Comparison of ENCODE assay signal across 15 cellular contexts in the genomic region with DNA sequence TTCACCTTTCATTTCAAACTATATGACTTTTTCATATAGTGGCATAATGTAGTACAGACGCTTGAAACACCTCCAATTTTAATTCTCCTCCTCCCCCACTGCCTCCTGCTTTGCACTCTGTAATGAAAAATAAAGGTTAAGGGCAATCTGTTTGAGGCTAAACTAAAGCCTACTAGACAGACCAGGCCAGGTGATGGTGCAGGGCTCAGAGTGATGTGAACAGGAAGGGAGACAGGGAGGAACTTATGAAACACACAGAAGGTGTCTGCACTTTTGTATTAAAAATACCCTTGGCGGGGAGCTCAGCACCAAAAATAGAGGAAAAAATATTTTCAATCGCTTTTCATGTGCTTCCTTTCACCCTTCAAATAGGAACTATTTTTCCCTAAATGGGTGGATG.
DNase-seq lines count a peak whose midpoint lies in the region; ATAC-seq and TF ChIP-seq lines count a peak whose summit lies in the region.
"Had no signal": no experiment of that assay in that cellular context is flagged by ENCODE, and none has a peak within 500 bp of the region (broad histone marks: within the 10 kb centered on the region; RNA-seq: fewer than 3 reads in every experiment).

No MANE protein-coding gene starts in this region.

- no peaks in the 10 kb centered on the region for H3K9me3 ChIP-seq in MM.1S (replicated peaks; ENCODE audit: insufficient read depth, low read length)
- H3K9me3 ChIP-seq in SJCRH30 (replicated peaks): no peaks in the 10 kb centered on the region; the same call in 1 of the 2 replicates
- H3K9me3 ChIP-seq: HAP-1 had no signal

- H3K79me2 ChIP-seq in MM.1S (ENCODE audit: low read length): no peaks in the 10 kb centered on the region

- no peak overlapping the region for H3K4me3 Mint-ChIP-seq in mesothelial cell of epicardium
- H3K4me3 Mint-ChIP-seq: CD4-positive, alpha-beta memory T cell; HFFc6 had no signal

- TF ChIP-seq CTCF in MM.1S (IDR thresholded peaks at IDR 0.05; ENCODE audit: low read length): no peak
- no peak for TF ChIP-seq CTCF in mesothelial cell of epicardium (IDR thresholded peaks at IDR 0.05; ENCODE audit: unreplicated experiment)

- no peak for ATAC-seq in sciatic nerve

- no peaks in the 10 kb centered on the region for H3K27me3 Mint-ChIP-seq in mesothelial cell of epicardium (ENCODE audit: low read depth)

- H3K27me3 ChIP-seq in MM.1S (replicated peaks; ENCODE audit: insufficient read depth, low read length) (no peaks in the 10 kb centered on the region), SJCRH30 (no peaks in the 10 kb centered on the region)

- H2AFZ ChIP-seq in MM.1S (ENCODE audit: low read length): peak overlapping the region; percentile 18
- H2AFZ ChIP-seq: GM23248 had no signal

- H3K36me3 Mint-ChIP-seq in mesothelial cell of epicardium: no peaks in the 10 kb centered on the region
- H3K36me3 Mint-ChIP-seq: CD4-positive, alpha-beta memory T cell had no signal

- H3K27ac Mint-ChIP-seq in mesothelial cell of epicardium: peak overlapping the region; percentile 31
- H3K27ac Mint-ChIP-seq: HFFc6 had no signal

- intact Hi-C loops in sciatic nerve (cut with DNase I): no loop called here

- H3K4me3 ChIP-seq in MM.1S (ENCODE audit: low read length) (no peak overlapping the region), SJCRH30 (no peak overlapping the region)
- H3K4me3 ChIP-seq: GM23248, HAP-1 had no signal

- H3F3A ChIP-seq in MM.1S (ENCODE audit: insufficient read depth, low read length): no peaks in the 10 kb centered on the region

- H3K36me3 ChIP-seq in MM.1S (replicated peaks; ENCODE audit: insufficient read depth, low read length) (no peaks in the 10 kb centered on the region), SJCRH30 (no peaks in the 10 kb centered on the region)
- H3K36me3 ChIP-seq: HAP-1 had no signal

- H3K27ac ChIP-seq in MM.1S (ENCODE audit: low read length) (peak overlapping the region; percentile 12; the same call in 1 of the 2 replicates), SJCRH30 (no peak overlapping the region)
- H3K27ac ChIP-seq: GM23248 had no signal

- no peaks in the 10 kb centered on the region for H3K9me2 ChIP-seq in MM.1S (replicated peaks; ENCODE audit: insufficient read depth, low read length)

- peaks cover 17% of the 10 kb centered on the region; the same call in 1 of the 2 replicates for H3K4me1 ChIP-seq in MM.1S (ENCODE audit: low read length)
- peaks cover 29% of the 10 kb centered on the region for H3K4me1 ChIP-seq in SJCRH30
- H3K4me1 ChIP-seq: HAP-1 had no signal

- DNase-seq in MM.1S (peak; percentile 75), SJCRH30 (peak; percentile 31 to 61), mesothelial cell of epicardium (ENCODE audit: low spot score in 2 of 2, unreplicated experiment in 2 of 2) (no peak), sciatic nerve (ENCODE audit: low spot score) (no peak), GM19238 (ENCODE audit: insufficient read length, low spot score) (no peak), NCI-H345 (lab: John Stamatoyannopoulos, UW) (no peak)
- DNase-seq: C1 segment of cervical spinal cord; Calu3; CD4-positive, alpha-beta memory T cell; COR-L47; DMS53; DMS79 treated with DMSO at 0.1 percent for 48 hours; GM23248; HFFc6 had no signal

- H4K20me1 ChIP-seq in MM.1S (ENCODE audit: insufficient read depth, low read length): no peaks in the 10 kb centered on the region

- peak overlapping the region; percentile 26 for H3K4me2 ChIP-seq in MM.1S (ENCODE audit: low read depth, low read length)

- peaks cover 14% of the 10 kb centered on the region for H3K9me3 Mint-ChIP-seq in mesothelial cell of epicardium
- H3K9me3 Mint-ChIP-seq: CD4-positive, alpha-beta memory T cell; HFFc6 had no signal

- no peak overlapping the region for H3K9ac ChIP-seq in MM.1S (ENCODE audit: low read length)
- H3K9ac ChIP-seq: GM23248 had no signal

- H3K4me1 Mint-ChIP-seq in mesothelial cell of epicardium: peaks cover 32% of the 10 kb centered on the region
- H3K4me1 Mint-ChIP-seq: CD4-positive, alpha-beta memory T cell had no signal

Comparison
In these comparisons a context has a peak if more than half of its experiments do, and no peak if none do; other contexts are left out.
1. DNase-seq: peak in MM.1S (single experiment) and SJCRH30 (2 of 2); none in mesothelial cell of epicardium (0 of 2), sciatic nerve (single experiment), GM19238 (single experiment) and NCI-H345 (single experiment).